In genomic region chrX:154731881-154732280, GRCh38 we compare ENCODE assay signal across 11 cellular contexts. TPM values are rescaled to one million over a fixed set of nuclear protein-coding genes. Genes with fewer than 3 reads are reported as not detected.
DNase-seq lines count a peak whose midpoint lies in the region; ATAC-seq and TF ChIP-seq lines count a peak whose summit lies in the region.
"Had no signal": no experiment of that assay in that cellular context is flagged by ENCODE, and none has a peak within 500 bp of the region (broad histone marks: within the 10 kb centered on the region; RNA-seq: fewer than 3 reads in every experiment).

No MANE protein-coding gene starts in this region.

- no peaks in the 10 kb centered on the region for H3K9me3 Mint-ChIP-seq in activated naive CD4-positive, alpha-beta T cell treated with anti-CD3 and anti-CD28 coated beads, Interleukin-2, amount 50 U/mL, for 24 hours
- no peaks in the 10 kb centered on the region for H3K9me3 Mint-ChIP-seq in activated naive CD8-positive, alpha-beta T cell treated with anti-CD3 and anti-CD28 coated beads, Interleukin-2, amount 50 U/mL, for 24 hours

- peak overlapping the region; percentile 49 to 89 for H3K27ac ChIP-seq in left lung
- peak overlapping the region; percentile 82 for H3K27ac ChIP-seq in upper lobe of right lung
- H3K27ac ChIP-seq: cardiac muscle cell had no signal

- intact Hi-C loops in left lung (cut with DNase I) (no loop called here), upper lobe of right lung (cut with DNase I) (no loop called here)

- ATAC-seq in activated naive CD8-positive, alpha-beta T cell treated with anti-CD3 and anti-CD28 coated beads, Interleukin-2, amount 50 U/mL, for 24 hours = no peak
- ATAC-seq in left lung = peak; percentile 5
- ATAC-seq in upper lobe of right lung = peak; percentile 65
- no peak for ATAC-seq in GM21723 (IDR thresholded peaks at IDR 0.05; ENCODE audit: unreplicated experiment)

- H3K4me3 ChIP-seq in left lung (no peak overlapping the region), upper lobe of right lung (no peak overlapping the region)
- H3K4me3 ChIP-seq: cardiac muscle cell had no signal

- peaks cover 52 to 100% of the 10 kb centered on the region in 2 donors for H3K4me1 ChIP-seq in left lung
- peaks cover 94% of the 10 kb centered on the region for H3K4me1 ChIP-seq in upper lobe of right lung

- peak overlapping the region; percentile 71 for H3K27ac Mint-ChIP-seq in activated naive CD4-positive, alpha-beta T cell treated with anti-CD3 and anti-CD28 coated beads, Interleukin-2, amount 50 U/mL, for 24 hours
- peak overlapping the region; percentile 73 for H3K27ac Mint-ChIP-seq in activated naive CD8-positive, alpha-beta T cell treated with anti-CD3 and anti-CD28 coated beads, Interleukin-2, amount 50 U/mL, for 24 hours

- DNase-seq in activated naive CD4-positive, alpha-beta T cell treated with anti-CD3 and anti-CD28 coated beads, Interleukin-2, amount 50 U/mL, for 16 hours = no peak
- no peak for DNase-seq in activated naive CD8-positive, alpha-beta T cell treated with anti-CD3 and anti-CD28 coated beads, Interleukin-2, amount 50 U/mL, for 24 hours
- DNase-seq in left lung = no peak
- no peak for DNase-seq in upper lobe of right lung
- no peak for DNase-seq in DMS53 (lab: John Stamatoyannopoulos, UW)
- no peak for DNase-seq in NCI-H1436 (lab: John Stamatoyannopoulos, UW)
- DNase-seq: NCI-H510A treated with DMSO at 0.1 percent for 48 hours, SW 1271 had no signal

- H3K36me3 Mint-ChIP-seq in activated naive CD4-positive, alpha-beta T cell treated with anti-CD3 and anti-CD28 coated beads, Interleukin-2, amount 50 U/mL, for 24 hours = no peaks in the 10 kb centered on the region
- H3K36me3 Mint-ChIP-seq in activated naive CD8-positive, alpha-beta T cell treated with anti-CD3 and anti-CD28 coated beads, Interleukin-2, amount 50 U/mL, for 24 hours (ENCODE audit: low read depth) = no peaks in the 10 kb centered on the region

- H3K4me3 Mint-ChIP-seq in activated naive CD4-positive, alpha-beta T cell treated with anti-CD3 and anti-CD28 coated beads, Interleukin-2, amount 50 U/mL, for 24 hours = no peak overlapping the region
- H3K4me3 Mint-ChIP-seq in activated naive CD8-positive, alpha-beta T cell treated with anti-CD3 and anti-CD28 coated beads, Interleukin-2, amount 50 U/mL, for 24 hours = no peak overlapping the region

- H3K9me3 ChIP-seq in left lung (no peaks in the 10 kb centered on the region), upper lobe of right lung (no peaks in the 10 kb centered on the region)

- TF ChIP-seq CTCF in left lung (IDR thresholded peaks at IDR 0.05) (no peak), upper lobe of right lung (IDR thresholded peaks at IDR 0.05) (no peak)

- no peaks in the 10 kb centered on the region for H3K27me3 ChIP-seq in left lung
- H3K27me3 ChIP-seq in upper lobe of right lung = no peaks in the 10 kb centered on the region
- H3K27me3 ChIP-seq: cardiac muscle cell had no signal

- H3K36me3 ChIP-seq in left lung (no peaks in the 10 kb centered on the region), upper lobe of right lung (no peaks in the 10 kb centered on the region)
- H3K36me3 ChIP-seq: cardiac muscle cell had no signal

- peaks cover 82% of the 10 kb centered on the region for H3K4me1 Mint-ChIP-seq in activated naive CD4-positive, alpha-beta T cell treated with anti-CD3 and anti-CD28 coated beads, Interleukin-2, amount 50 U/mL, for 24 hours
- peaks cover 98% of the 10 kb centered on the region for H3K4me1 Mint-ChIP-seq in activated naive CD8-positive, alpha-beta T cell treated with anti-CD3 and anti-CD28 coated beads, Interleukin-2, amount 50 U/mL, for 24 hours

- no peaks in the 10 kb centered on the region for H3K27me3 Mint-ChIP-seq in activated naive CD4-positive, alpha-beta T cell treated with anti-CD3 and anti-CD28 coated beads, Interleukin-2, amount 50 U/mL, for 24 hours
- H3K27me3 Mint-ChIP-seq in activated naive CD8-positive, alpha-beta T cell treated with anti-CD3 and anti-CD28 coated beads, Interleukin-2, amount 50 U/mL, for 24 hours = no peaks in the 10 kb centered on the region

RNA-seq across cellular contexts. Expression of gene GAB3, which starts 19.0 kb away (rescaled TPM):
- total RNA-seq in left lung (10 to 100 TPM in 1 of 2 donors, 1 to 10 TPM in 1; 6.6 to 15.0 TPM), upper lobe of right lung (12.9 TPM)

RNA-seq across cellular contexts. Expression of gene DKC1, which starts 30.8 kb away (rescaled TPM):
- total RNA-seq in left lung (10 to 100 TPM; 22.3 to 42.5 TPM), upper lobe of right lung (28.7 TPM)

Comparison
In these comparisons a context has a peak if more than half of its experiments do, and no peak if none do; other contexts are left out.
1. ATAC-seq: peak in left lung (single experiment) and upper lobe of right lung (single experiment); none in activated naive CD8-positive, alpha-beta T cell treated with anti-CD3 and anti-CD28 coated beads, Interleukin-2, amount 50 U/mL, for 24 hours (single experiment) and GM21723 (single experiment).